Comparison of ENCODE assay signal across 21 cellular contexts in genomic region chr9:115254781-115255180, GRCh38.
DNase-seq lines count a peak whose midpoint lies in the region; ATAC-seq and TF ChIP-seq lines count a peak whose summit lies in the region.
"Had no signal": no experiment of that assay in that cellular context is flagged by ENCODE, and none has a peak within 500 bp of the region (broad histone marks: within the 10 kb centered on the region; RNA-seq: fewer than 3 reads in every experiment).

No MANE protein-coding gene starts in this region.

- H3K27me3 ChIP-seq in sigmoid colon (no peaks in the 10 kb centered on the region), Peyer's patch (no peaks in the 10 kb centered on the region)
- H3K27me3 ChIP-seq: body of pancreas, hepatocyte, ovary, tibial nerve had no signal

- H3K4me1 ChIP-seq in sigmoid colon (peaks cover 0 to 39% (median 16%) of the 10 kb centered on the region in 4 donors), Peyer's patch (peaks cover 0 to 5% (median 0%) of the 10 kb centered on the region in 4 donors)
- H3K4me1 ChIP-seq: body of pancreas, tibial nerve had no signal

- TF ChIP-seq EP300 in sigmoid colon (IDR thresholded peaks at IDR 0.05), result no peak

- ATAC-seq in GM21723 (IDR thresholded peaks at IDR 0.05; ENCODE audit: unreplicated experiment), result no peak
- ATAC-seq: activated T-cell treated with anti-CD3 and anti-CD28 coated beads, Interleukin-2, amount 50 U/mL, for 72 hours; body of pancreas; Right ventricle myocardium inferior; stimulated activated naive CD8-positive, alpha-beta T cell treated with anti-CD3 and anti-CD28 coated beads, Interleukin-15, Interleukin-2, amounts not matched to agents 100 U/mL and 50 U/mL, for 24 hours had no signal

- no peak for TF ChIP-seq POLR2A in sigmoid colon (IDR thresholded peaks at IDR 0.05)
- TF ChIP-seq POLR2A in Peyer's patch (IDR thresholded peaks at IDR 0.05), result no peak

- 35 to 55% methylated on average over 5 of the region's 5 CpGs for WGBS in sigmoid colon, 2 donors

- H3K4me3 ChIP-seq in fibroblast of mammary gland (ENCODE audit: control insufficient read depth, low read depth, low read length) (no peak overlapping the region), sigmoid colon (no peak overlapping the region), Peyer's patch (no peak overlapping the region)
- H3K4me3 ChIP-seq: body of pancreas, hepatocyte, ovary, tibial nerve had no signal

- H3K36me3 ChIP-seq in sigmoid colon, result no peaks in the 10 kb centered on the region
- H3K36me3 ChIP-seq in Peyer's patch, result no peaks in the 10 kb centered on the region
- H3K36me3 ChIP-seq: ovary, tibial nerve had no signal

- TF ChIP-seq CTCF in fibroblast of mammary gland (conservative IDR thresholded peaks at IDR 0.05; ENCODE audit: control insufficient read depth, insufficient read depth, low read depth, low read length) (no peak), sigmoid colon (IDR thresholded peaks at IDR 0.05) (no peak), Peyer's patch (IDR thresholded peaks at IDR 0.05) (no peak)

- H3K27ac ChIP-seq in sigmoid colon, result peak overlapping the region in 2 of 4 donors; percentile 13 to 64
- H3K27ac ChIP-seq in Peyer's patch, result peak overlapping the region in 1 of 4 donors; percentile 35
- H3K27ac ChIP-seq: body of pancreas, hepatocyte, ovary, tibial nerve had no signal

- H3K9me3 ChIP-seq in sigmoid colon, result no peaks in the 10 kb centered on the region
- no peaks in the 10 kb centered on the region for H3K9me3 ChIP-seq in Peyer's patch
- H3K9me3 ChIP-seq: body of pancreas, ovary had no signal

- DNase-seq in LHCN-M2 (ENCODE audit: low read depth) (peak; percentile 94), NCI-H510A (lab: John Stamatoyannopoulos, UW) (peak; percentile 85), fibroblast of mammary gland (ENCODE audit: low read depth) (peak; percentile 50), sigmoid colon (peak; percentile 72), COLO829 (ENCODE audit: low spot score) (no peak), Peyer's patch (no peak)
- DNase-seq: activated CD4-positive, alpha-beta memory T cell treated with anti-CD3 and anti-CD28 coated beads, Interleukin-2, amount 10 ng/mL, durations not matched to agents 7 days and 5 days; activated naive CD8-positive, alpha-beta T cell treated with anti-CD3 and anti-CD28 coated beads for 36 hours; activated T-cell treated with anti-CD3 and anti-CD28 coated beads, Interleukin-2, amount 50 U/mL, for 72 hours; body of pancreas; COR-L47; Karpas-422; naive B cell; NCI-H1105 treated with DMSO at 0.1 percent for 48 hours; ovary; stimulated activated naive CD8-positive, alpha-beta T cell treated with anti-CD3 and anti-CD28 coated beads, Interleukin-15, Interleukin-2, amounts not matched to agents 100 U/mL and 50 U/mL, for 24 hours; T-helper 2 cell had no signal

- intact Hi-C loops in sigmoid colon (cut with DNase I), result no loop called here

Comparison
In these comparisons a context has a peak if more than half of its experiments do, and no peak if none do; other contexts are left out.
1. DNase-seq: peak in LHCN-M2 (single experiment), NCI-H510A (single experiment), fibroblast of mammary gland (single experiment) and sigmoid colon (single experiment); none in COLO829 (single experiment) and Peyer's patch (0 of 3).